Comparison of ENCODE assay signal across 1 cellular context in the genomic region with DNA sequence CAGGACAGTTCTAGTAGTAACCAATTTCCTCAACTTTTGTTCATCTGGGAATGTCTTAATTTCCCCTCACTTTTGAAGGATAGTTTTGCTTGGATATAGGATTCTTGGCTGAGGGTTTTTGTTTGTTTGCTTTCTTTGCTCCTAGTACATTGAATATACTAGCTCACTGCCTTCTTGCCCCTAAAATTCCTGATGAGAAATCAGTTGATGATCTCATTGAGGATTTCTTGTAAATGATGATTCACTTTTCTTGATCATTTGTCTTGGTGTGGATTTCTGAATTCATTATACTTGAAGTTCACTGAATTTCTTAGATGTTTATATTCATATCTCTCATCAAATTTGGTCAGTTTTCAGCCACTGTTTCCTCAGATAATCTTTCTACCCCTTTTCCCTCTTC.
TF ChIP-seq lines count a peak whose summit lies in the region.

No MANE protein-coding gene starts in this region.

TF ChIP-seq in SK-N-SH treated with all-trans-retinoic acid at 6 μM for 48 hours, 23 proteins besides CTCF, POLR2A, EP300 and RAD21 (continued from another document):
- TF ChIP-seq, protein P1, sequence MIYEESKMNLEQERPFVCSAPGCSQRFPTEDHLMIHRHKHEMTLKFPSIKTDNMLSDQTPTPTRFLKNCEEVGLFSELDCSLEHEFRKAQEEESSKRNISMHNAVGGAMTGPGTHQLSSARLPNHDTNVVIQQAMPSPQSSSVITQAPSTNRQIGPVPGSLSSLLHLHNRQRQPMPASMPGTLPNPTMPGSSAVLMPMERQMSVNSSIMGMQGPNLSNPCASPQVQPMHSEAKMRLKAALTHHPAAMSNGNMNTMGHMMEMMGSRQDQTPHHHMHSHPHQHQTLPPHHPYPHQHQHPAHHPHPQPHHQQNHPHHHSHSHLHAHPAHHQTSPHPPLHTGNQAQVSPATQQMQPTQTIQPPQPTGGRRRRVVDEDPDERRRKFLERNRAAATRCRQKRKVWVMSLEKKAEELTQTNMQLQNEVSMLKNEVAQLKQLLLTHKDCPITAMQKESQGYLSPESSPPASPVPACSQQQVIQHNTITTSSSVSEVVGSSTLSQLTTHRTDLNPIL (CRISPR knock-in tag; IDR thresholded peaks at IDR 0.05; ENCODE audit: low read depth) = no peak
- TF ChIP-seq ZC3H10 (CRISPR knock-in tag; IDR thresholded peaks at IDR 0.05) = no peak
- TF ChIP-seq ESRRG (CRISPR knock-in tag; IDR thresholded peaks at IDR 0.05) = no peak
- no peak for TF ChIP-seq BACH2 (CRISPR knock-in tag; IDR thresholded peaks at IDR 0.05; ENCODE audit: borderline replicate concordance)
- TF ChIP-seq ZNF70 (CRISPR knock-in tag; IDR thresholded peaks at IDR 0.05) = no peak
- TF ChIP-seq RARB (CRISPR knock-in tag; IDR thresholded peaks at IDR 0.05) = no peak
TF ChIP-seq in SK-N-SH treated with all-trans-retinoic acid at 6 μM for 48 hours: peak in this region for 0.
